In genomic region chr12:45912774-45913173, GRCh38 we compare ENCODE assay signal across 27 cellular contexts.
DNase-seq lines count a peak whose midpoint lies in the region; ATAC-seq, FAIRE-seq and TF ChIP-seq lines count a peak whose summit lies in the region.
"Had no signal": no experiment of that assay in that cellular context is flagged by ENCODE, and none has a peak within 500 bp of the region (broad histone marks: within the 10 kb centered on the region; RNA-seq: fewer than 3 reads in every experiment).

No MANE protein-coding gene starts in this region.

- POLR2A ChIA-PET in SK-N-SH (lab: Yijun Ruan, JAX), result interaction anchor here (0.5 kb wide), 1 partner anchor 196 kb away, joined by 3 read pairs; no protein-coding TSS in a partner anchor

- H3K27me3 ChIP-seq in SK-N-SH (ENCODE audit: insufficient read depth), result no peaks in the 10 kb centered on the region
- no peaks in the 10 kb centered on the region for H3K27me3 ChIP-seq in small intestine (ENCODE audit: control insufficient read depth in 2 of 2, insufficient read depth in 2 of 2, low read length in 2 of 2)
- H3K27me3 ChIP-seq: BLaER1, esophagus squamous epithelium, ovary had no signal

- TF ChIP-seq EP300 in SK-N-SH (IDR thresholded peaks at IDR 0.05; ENCODE audit: borderline replicate concordance in 1 of 2, low read depth in 1 of 2, low read length in 1 of 2), result no peak

- H3K27ac ChIP-seq in SK-N-SH (ENCODE audit: low read depth in 2 of 2, low read length in 1 of 2), result peak overlapping the region in 1 of 2 experiments; percentile 54; a peak in 1 of 4 replicates
- H3K27ac ChIP-seq in small intestine (ENCODE audit: low read depth in 1 of 2, low read length in 1 of 2), result no peak overlapping the region
- H3K27ac ChIP-seq: BLaER1, esophagus squamous epithelium, KMS-11, ovary, PC-9 had no signal

- TF ChIP-seq CTCF in SK-N-SH (IDR thresholded peaks at IDR 0.05), result no peak

- DNase-seq in SK-N-SH (peak; percentile 23), NCI-H1105 treated with DMSO at 0.1 percent for 48 hours (lab: John Stamatoyannopoulos, UW) (peak; percentile 96), NCI-H2227 treated with DMSO at 0.1 percent for 48 hours (lab: John Stamatoyannopoulos, UW) (peak; percentile 50), small intestine (peak; percentile 12), HK-2 (ENCODE audit: unreplicated experiment) (no peak)
- no peak for DNase-seq in activated CD4-positive, alpha-beta T cell treated with anti-CD3 and anti-CD28 coated beads, Interleukin-2, amount 10 ng/mL, durations not matched to agents 24 days and 14 days
- no peak for DNase-seq in stimulated activated CD8-positive, alpha-beta memory T cell treated with anti-CD3 and anti-CD28 coated beads, Interleukin-4, amount 100 ng/mL, for 48 hours
- DNase-seq: activated CD4-positive, alpha-beta T cell treated with anti-CD3 and anti-CD28 coated beads for 36 hours; activated gamma-delta T cell; activated T-cell treated with anti-CD3 and anti-CD28 coated beads for 4 hours; esophagus squamous epithelium; foreskin melanocyte; nephron progenitor cell; ovary; PC-9; retina; stimulated activated CD4-positive, alpha-beta T cell treated with anti-CD3 and anti-CD28 coated beads, Interleukin-2, amount 100 ng/mL, for 24 hours had no signal

- no peak overlapping the region for H2AFZ ChIP-seq in SK-N-SH (ENCODE audit: low read depth)
- H2AFZ ChIP-seq: PC-9 had no signal

- H3F3A ChIP-seq in SK-N-SH (replicated peaks; ENCODE audit: insufficient read depth), result peaks cover 34% of the 10 kb centered on the region

- H3K9me3 Mint-ChIP-seq in activated CD4-positive, alpha-beta T cell treated with anti-CD3 and anti-CD28 coated beads, Interleukin-2, amount 10 ng/mL, durations not matched to agents 24 days and 14 days, result no peaks in the 10 kb centered on the region
- H3K9me3 Mint-ChIP-seq: dendritic cell treated with granulocyte-macrophage colony-stimulating factor and Interleukin-4, amounts not matched to agents 40 ng/mL and 50 ng/mL, for 4 days; nephron progenitor cell; T-helper 2 cell treated with Interferon-gamma antibody and Interleukin-4, amounts not matched to agents 5 μg/mL and 100 μg/mL, for 36 hours; type B pancreatic cell had no signal

- H3K27me3 Mint-ChIP-seq in activated CD4-positive, alpha-beta T cell treated with anti-CD3 and anti-CD28 coated beads, Interleukin-2, amount 10 ng/mL, durations not matched to agents 24 days and 14 days, result no peaks in the 10 kb centered on the region
- H3K27me3 Mint-ChIP-seq: activated CD4-positive, alpha-beta T cell treated with anti-CD3 and anti-CD28 coated beads for 36 hours; dendritic cell treated with granulocyte-macrophage colony-stimulating factor and Interleukin-4, amounts not matched to agents 40 ng/mL and 50 ng/mL, for 4 days; type B pancreatic cell had no signal

- no peak overlapping the region for H3K27ac Mint-ChIP-seq in activated CD4-positive, alpha-beta T cell treated with anti-CD3 and anti-CD28 coated beads, Interleukin-2, amount 10 ng/mL, durations not matched to agents 24 days and 14 days
- H3K27ac Mint-ChIP-seq: activated CD4-positive, alpha-beta T cell treated with anti-CD3 and anti-CD28 coated beads for 36 hours; dendritic cell treated with granulocyte-macrophage colony-stimulating factor and Interleukin-4, amounts not matched to agents 40 ng/mL and 50 ng/mL, for 4 days; nephron progenitor cell; T-helper 2 cell treated with Interferon-gamma antibody and Interleukin-4, amounts not matched to agents 5 μg/mL and 100 μg/mL, for 36 hours; type B pancreatic cell had no signal

- 63% methylated on average over 3 of the region's 3 CpGs for WGBS in SK-N-SH (ENCODE audit: low lambda C conversion rate)
- WGBS in small intestine, 3 donors, result 46 to 57% (median 51%) methylated on average over 3 of the region's 3 CpGs

- H4K20me1 ChIP-seq in SK-N-SH (ENCODE audit: insufficient read depth), result no peaks in the 10 kb centered on the region
- H4K20me1 ChIP-seq: BLaER1 had no signal

- H3K36me3 ChIP-seq in SK-N-SH (replicated peaks in 1 of 2; ENCODE audit: control insufficient read depth in 1 of 2, insufficient read depth in 2 of 2, low read length in 1 of 2), result peaks cover 8 to 16% of the 10 kb centered on the region in 2 experiments
- peaks cover 3 to 4% of the 10 kb centered on the region in 2 donors for H3K36me3 ChIP-seq in small intestine (ENCODE audit: control insufficient read depth in 2 of 2, insufficient read depth in 2 of 2, low read length in 2 of 2)
- H3K36me3 ChIP-seq: ovary had no signal

- H3K4me3 ChIP-seq in SK-N-SH (ENCODE audit: low read depth in 2 of 2, low read length in 1 of 2) (no peak overlapping the region), small intestine (ENCODE audit: low read depth in 1 of 2, low read length in 2 of 2) (no peak overlapping the region)
- H3K4me3 ChIP-seq: BLaER1, esophagus squamous epithelium, lung, ovary, PC-9 had no signal

- TF ChIP-seq RAD21 in SK-N-SH (IDR thresholded peaks at IDR 0.05; ENCODE audit: low read length), result no peak

- H3K4me1 ChIP-seq in SK-N-SH (ENCODE audit: control insufficient read depth in 1 of 2, insufficient read depth in 2 of 2, low read depth in 1 of 2, low read length in 1 of 2), result peaks cover 0 to 15% of the 10 kb centered on the region in 2 experiments; a peak in 2 of 4 replicates
- H3K4me1 ChIP-seq in small intestine (ENCODE audit: control insufficient read depth in 2 of 2, insufficient read depth in 1 of 2, low read depth in 1 of 2, low read length in 1 of 2), result no peaks in the 10 kb centered on the region

- CTCF ChIA-PET in SK-N-SH (lab: Yijun Ruan, JAX), result interaction anchor here (0.7 kb wide), 1 partner anchor 21 kb away, joined by 3 read pairs; no protein-coding TSS in a partner anchor

- no peak for FAIRE-seq in small intestine (lab: Jason Lieb, UNC)
- FAIRE-seq: astrocyte had no signal

- H3K36me3 Mint-ChIP-seq in activated CD4-positive, alpha-beta T cell treated with anti-CD3 and anti-CD28 coated beads, Interleukin-2, amount 10 ng/mL, durations not matched to agents 24 days and 14 days (ENCODE audit: low read depth), result peaks cover 11% of the 10 kb centered on the region

- no peaks in the 10 kb centered on the region for H3K79me2 ChIP-seq in SK-N-SH (ENCODE audit: insufficient read depth)

- H3K4me3 Mint-ChIP-seq in activated CD4-positive, alpha-beta T cell treated with anti-CD3 and anti-CD28 coated beads, Interleukin-2, amount 10 ng/mL, durations not matched to agents 24 days and 14 days, result no peak overlapping the region
- H3K4me3 Mint-ChIP-seq: activated CD4-positive, alpha-beta T cell treated with anti-CD3 and anti-CD28 coated beads for 36 hours; dendritic cell treated with granulocyte-macrophage colony-stimulating factor and Interleukin-4, amounts not matched to agents 40 ng/mL and 50 ng/mL, for 4 days; nephron progenitor cell; T-helper 2 cell treated with Interferon-gamma antibody and Interleukin-4, amounts not matched to agents 5 μg/mL and 100 μg/mL, for 36 hours; type B pancreatic cell had no signal

- no peak for ATAC-seq in SK-N-SH treated with all-trans-retinoic acid at 6 μM for 48 hours
- ATAC-seq: activated CD4-positive, alpha-beta T cell treated with anti-CD3 and anti-CD28 coated beads for 36 hours; HCT116; Right ventricle myocardium inferior had no signal

- no peaks in the 10 kb centered on the region for H3K9me3 ChIP-seq in SK-N-SH
- no peaks in the 10 kb centered on the region for H3K9me3 ChIP-seq in small intestine (ENCODE audit: control insufficient read depth, low read depth)
- H3K9me3 ChIP-seq: BLaER1, esophagus squamous epithelium, ovary had no signal

- no peaks in the 10 kb centered on the region for H3K4me1 Mint-ChIP-seq in activated CD4-positive, alpha-beta T cell treated with anti-CD3 and anti-CD28 coated beads, Interleukin-2, amount 10 ng/mL, durations not matched to agents 24 days and 14 days
- H3K4me1 Mint-ChIP-seq: activated CD4-positive, alpha-beta T cell treated with anti-CD3 and anti-CD28 coated beads for 36 hours had no signal

- no peak overlapping the region for H3K4me2 ChIP-seq in SK-N-SH
- H3K4me2 ChIP-seq: KMS-11, PC-9 had no signal

- no peak overlapping the region for H3K9ac ChIP-seq in SK-N-SH
- H3K9ac ChIP-seq: BLaER1, KMS-11 had no signal

- intact Hi-C loops in activated CD4-positive, alpha-beta T cell treated with anti-CD3 and anti-CD28 coated beads, Interleukin-2, amount 10 ng/mL, durations not matched to agents 24 days and 14 days (cut with micrococcal nuclease), result no loop called here

- H3K9me2 ChIP-seq in SK-N-SH, result no peaks in the 10 kb centered on the region

TF ChIP-seq in SK-N-SH, 30 proteins besides CTCF, POLR2A, EP300 and RAD21:
- no peak for TF ChIP-seq FOSL2 (IDR thresholded peaks at IDR 0.05; ENCODE audit: borderline replicate concordance, low read depth)
- TF ChIP-seq NFIC (IDR thresholded peaks at IDR 0.05; ENCODE audit: borderline replicate concordance), result 0 out of 2 replicates have a peak, but pooled peaks have one; percentile 8
- TF ChIP-seq MAX (IDR thresholded peaks at IDR 0.05; ENCODE audit: low read depth), result no peak
- TF ChIP-seq TCF12 (IDR thresholded peaks at IDR 0.05), result no peak

TF ChIP-seq in SK-N-SH treated with all-trans-retinoic acid at 6 μM for 48 hours, 23 proteins besides CTCF, POLR2A, EP300 and RAD21 (continues in another document):
- no peak for TF ChIP-seq ZNF70 (CRISPR knock-in tag; IDR thresholded peaks at IDR 0.05)
- no peak for TF ChIP-seq SNAI2 (CRISPR knock-in tag; IDR thresholded peaks at IDR 0.05)
- TF ChIP-seq CSDC2 (CRISPR knock-in tag; IDR thresholded peaks at IDR 0.05), result no peak
- TF ChIP-seq ISL1 (CRISPR knock-in tag; IDR thresholded peaks at IDR 0.05), result no peak
- TF ChIP-seq ZNF565 (CRISPR knock-in tag; conservative IDR thresholded peaks at IDR 0.05; ENCODE audit: low read depth), result no peak
- TF ChIP-seq TCF4 (CRISPR knock-in tag; IDR thresholded peaks at IDR 0.05; ENCODE audit: borderline replicate concordance), result no peak

Comparison
In these comparisons a context has a peak if more than half of its experiments do, and no peak if none do; other contexts are left out.
1. DNase-seq: peak in SK-N-SH (single experiment), NCI-H1105 treated with DMSO at 0.1 percent for 48 hours (single experiment), NCI-H2227 treated with DMSO at 0.1 percent for 48 hours (single experiment) and small intestine (single experiment); none in activated CD4-positive, alpha-beta T cell treated with anti-CD3 and anti-CD28 coated beads, Interleukin-2, amount 10 ng/mL, durations not matched to agents 24 days and 14 days (single experiment), stimulated activated CD8-positive, alpha-beta memory T cell treated with anti-CD3 and anti-CD28 coated beads, Interleukin-4, amount 100 ng/mL, for 48 hours (single experiment) and HK-2 (single experiment).